Comparison of ENCODE assay signal across 8 cellular contexts in the genomic region with DNA sequence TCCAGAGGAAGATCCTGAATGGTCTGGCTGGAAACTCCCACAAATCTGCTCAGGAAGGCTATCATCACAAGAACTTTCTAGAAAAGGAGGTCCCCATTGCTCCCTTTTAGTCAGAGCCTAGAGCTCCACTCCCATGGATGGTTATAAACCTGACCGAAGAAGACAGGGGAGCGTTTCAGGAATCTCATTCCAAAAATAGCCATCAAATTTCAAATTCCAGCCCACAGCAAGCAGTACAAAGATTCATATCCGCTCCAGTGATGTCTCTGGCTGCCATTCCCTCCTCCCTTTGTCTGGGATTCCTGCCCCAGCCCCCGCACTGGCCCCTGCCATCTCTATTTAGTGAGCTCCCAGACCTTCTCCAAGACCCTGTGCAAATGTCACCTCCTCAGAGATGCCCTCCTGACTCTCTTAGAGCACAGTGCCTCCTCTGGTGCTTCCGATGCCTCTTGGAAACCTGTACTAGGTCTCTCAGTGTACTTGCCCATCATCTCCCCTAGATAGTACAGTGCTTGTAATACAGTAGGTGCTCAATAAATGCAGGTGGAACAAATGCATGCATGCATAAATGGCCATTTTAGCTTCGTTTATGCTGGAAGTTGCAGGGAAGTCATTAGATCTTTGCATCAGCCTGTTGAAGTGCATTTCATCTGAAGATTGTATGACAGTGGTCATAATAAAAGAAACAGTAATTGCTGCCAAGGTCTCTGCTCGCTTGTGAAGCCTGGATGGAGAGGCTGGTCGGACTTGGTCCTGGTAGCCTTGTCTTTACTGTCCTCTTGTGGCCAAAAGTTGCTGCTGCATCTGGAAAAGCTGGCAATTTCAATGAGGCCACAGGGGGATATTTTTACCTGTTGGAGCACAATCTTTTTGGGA. TPM values are rescaled to one million over a fixed set of nuclear protein-coding genes. Genes with fewer than 3 reads are reported as not detected.
DNase-seq lines count a peak whose midpoint lies in the region; FAIRE-seq and TF ChIP-seq lines count a peak whose summit lies in the region.

No MANE protein-coding gene starts in this region.

- H4K20me1 ChIP-seq in neural cell (ENCODE audit: insufficient read depth): no peaks in the 10 kb centered on the region

- H2AFZ ChIP-seq in neural cell (ENCODE audit: low read depth, low read length): no peak overlapping the region

- no peak overlapping the region for H3K27ac ChIP-seq in neural cell (ENCODE audit: low read length)

- no peak overlapping the region for H3K4me3 ChIP-seq in fibroblast of mammary gland (ENCODE audit: control insufficient read depth, low read depth, low read length)
- no peak overlapping the region for H3K4me3 ChIP-seq in neural cell (ENCODE audit: low read length)

- peak; percentile 94 for TF ChIP-seq RAD21 in neural cell (conservative IDR thresholded peaks at IDR 0.05)

- DNase-seq in activated T-cell treated with anti-CD3 and anti-CD28 coated beads, Interleukin-2, amount 50 U/mL, for 48 hours: peak; percentile 34 to 51
- DNase-seq in activated T-cell treated with anti-CD3 and anti-CD28 coated beads, Interleukin-2, amount 50 U/mL, for 1 hour: no peak
- DNase-seq in HCEC 1CT (peak; percentile 48), NCI-H128 (lab: John Stamatoyannopoulos, UW; ENCODE audit: unreplicated experiment) (peak; percentile 17), fibroblast of mammary gland (ENCODE audit: low read depth) (peak; percentile 73)
- no peak for DNase-seq in activated CD4-positive, CD25-positive, alpha-beta regulatory T cell treated with anti-CD3 and anti-CD28 coated beads, Interleukin-2, amount 50 U/mL, for 72 hours

- no peaks in the 10 kb centered on the region for H3F3A ChIP-seq in neural cell (ENCODE audit: insufficient read depth, low read length, poor library complexity, severe bottlenecking)

- no peak for TF ChIP-seq EP300 in neural cell (conservative IDR thresholded peaks at IDR 0.05; ENCODE audit: poor library complexity, severe bottlenecking)

- no peak overlapping the region for H3K4me2 ChIP-seq in neural cell (ENCODE audit: low read length)

- H3K9me3 ChIP-seq in neural cell (ENCODE audit: low read length): no peaks in the 10 kb centered on the region

- H3K9me2 ChIP-seq in neural cell (ENCODE audit: insufficient read depth, low read length): no peaks in the 10 kb centered on the region

- no peaks in the 10 kb centered on the region for H3K79me2 ChIP-seq in neural cell (replicated peaks; ENCODE audit: insufficient read depth, low read length)

- H3K9ac ChIP-seq in neural cell (ENCODE audit: low read length): no peak overlapping the region

- FAIRE-seq in TTC549 (lab: Jason Lieb, UNC): peak; percentile 23

- no peaks in the 10 kb centered on the region for H3K36me3 ChIP-seq in neural cell (ENCODE audit: insufficient read depth, low read length)

- peak; percentile 99 for TF ChIP-seq CTCF in fibroblast of mammary gland (conservative IDR thresholded peaks at IDR 0.05; ENCODE audit: control insufficient read depth, insufficient read depth, low read depth, low read length)
- TF ChIP-seq CTCF in neural cell (IDR thresholded peaks at IDR 0.05; ENCODE audit: poor library complexity, severe bottlenecking): peak; percentile 92

- no peaks in the 10 kb centered on the region for H3K27me3 ChIP-seq in neural cell (ENCODE audit: insufficient read depth, low read depth, low read length)

TF ChIP-seq in neural cell, 6 proteins besides CTCF, POLR2A, EP300 and RAD21:
- TF ChIP-seq SMC3 (conservative IDR thresholded peaks at IDR 0.05; ENCODE audit: poor library complexity): peak; percentile 86
- no peak for TF ChIP-seq EZH2 (IDR thresholded peaks at IDR 0.05; ENCODE audit: borderline replicate concordance, insufficient read depth, low read length, poor library complexity, severe bottlenecking)
TF ChIP-seq in neural cell: peak in this region for 1.

RNA-seq across cellular contexts. Expression of gene HABP2, which starts 32.0 kb away (rescaled TPM):
- not detected in 2 replicates for polyA plus RNA-seq in neural cell
- not detected in 2 replicates for polyA minus RNA-seq in neural cell

Comparison
In these comparisons a context has a peak if more than half of its experiments do, and no peak if none do; other contexts are left out.
1. DNase-seq: peak in activated T-cell treated with anti-CD3 and anti-CD28 coated beads, Interleukin-2, amount 50 U/mL, for 48 hours (2 of 2), HCEC 1CT (single experiment), NCI-H128 (single experiment) and fibroblast of mammary gland (single experiment); none in activated T-cell treated with anti-CD3 and anti-CD28 coated beads, Interleukin-2, amount 50 U/mL, for 1 hour (single experiment) and activated CD4-positive, CD25-positive, alpha-beta regulatory T cell treated with anti-CD3 and anti-CD28 coated beads, Interleukin-2, amount 50 U/mL, for 72 hours (single experiment).